In the genomic region with DNA sequence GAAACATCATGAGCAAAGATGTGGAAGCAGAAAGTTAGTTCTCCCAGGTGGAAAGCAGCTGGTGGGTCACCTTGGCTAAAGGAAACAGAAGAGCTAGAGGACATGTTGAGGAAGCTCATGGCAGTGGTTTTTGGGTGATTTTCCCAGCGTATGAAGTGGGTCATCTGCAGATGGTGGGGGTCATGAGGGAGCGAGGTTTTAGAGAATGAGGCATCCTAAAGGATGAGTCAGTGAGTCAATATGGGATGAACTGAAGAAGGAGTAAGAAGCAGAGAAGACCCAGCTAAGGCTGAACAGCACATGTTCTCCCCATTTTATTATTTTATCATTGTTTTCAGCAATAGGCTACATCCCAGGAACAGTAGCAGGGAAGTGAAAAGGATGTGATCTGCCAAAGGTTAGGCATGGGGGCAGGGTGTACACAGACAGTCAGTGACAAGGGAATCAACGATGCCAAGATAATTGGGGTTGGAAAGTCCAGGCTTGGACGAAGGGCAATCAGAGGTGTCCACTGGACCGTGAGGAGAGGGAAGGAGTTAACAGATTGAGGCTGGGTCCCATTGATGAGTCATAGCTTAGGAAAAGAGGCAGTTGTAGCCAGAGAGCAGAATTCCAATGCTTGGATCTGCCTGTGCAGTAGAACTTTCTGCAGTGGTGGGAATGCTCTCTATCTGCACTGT, we compare ENCODE assay signal across 22 cellular contexts.
DNase-seq lines count a peak whose midpoint lies in the region; FAIRE-seq and TF ChIP-seq lines count a peak whose summit lies in the region.
"Had no signal": no experiment of that assay in that cellular context is flagged by ENCODE, and none has a peak within 500 bp of the region (broad histone marks: within the 10 kb centered on the region; RNA-seq: fewer than 3 reads in every experiment).

No MANE protein-coding gene starts in this region.

- no peaks in the 10 kb centered on the region for H3K27me3 Mint-ChIP-seq in astrocyte (ENCODE audit: low read depth, unreplicated experiment)

- H3K27ac Mint-ChIP-seq in astrocyte (ENCODE audit: unreplicated experiment): no peak overlapping the region
- H3K27ac Mint-ChIP-seq: CD8-positive, alpha-beta T cell; IgD-negative memory B cell had no signal

- H2AFZ ChIP-seq in astrocyte (ENCODE audit: low read depth, low read length): no peak overlapping the region

- H3K4me1 Mint-ChIP-seq in astrocyte (ENCODE audit: low read depth, unreplicated experiment): peaks cover 8% of the 10 kb centered on the region
- H3K4me1 Mint-ChIP-seq: IgD-negative memory B cell had no signal

- H3K4me1 ChIP-seq in astrocyte (ENCODE audit: insufficient read depth, low read length): peaks cover 9% of the 10 kb centered on the region
- H3K4me1 ChIP-seq: BLaER1 had no signal

- H3K79me2 ChIP-seq in astrocyte (ENCODE audit: insufficient read depth, low read length): no peaks in the 10 kb centered on the region

- H3K9me3 Mint-ChIP-seq in astrocyte (ENCODE audit: unreplicated experiment): peaks cover 1% of the 10 kb centered on the region
- H3K9me3 Mint-ChIP-seq: CD8-positive, alpha-beta T cell had no signal

- POLR2A ChIA-PET in AG04450 (lab: Yijun Ruan, JAX): no interaction called here

- DNase-seq in AG04450 (ENCODE audit: low read depth, low spot score): peak; percentile 4
- peak; percentile 74 for DNase-seq in HT1080 (ENCODE audit: low read depth)
- peak; percentile 25 for DNase-seq in astrocyte (ENCODE audit: low read depth)
- peak; percentile 67 for DNase-seq in glomerular visceral epithelial cell (ENCODE audit: extremely low spot score)
- DNase-seq in NCI-H2081 treated with DMSO at 0.1 percent for 48 hours (lab: John Stamatoyannopoulos, UW): no peak
- no peak for DNase-seq in coronary artery (ENCODE audit: low spot score)
- no peak for DNase-seq in dermis blood vessel endothelial cell
- DNase-seq in T-helper 2 cell: no peak
- DNase-seq: CD8-positive, alpha-beta T cell; DMS79 treated with DMSO at 0.1 percent for 48 hours; GF-D8; GOT3; NCI-H1417 treated with DMSO at 0.1 percent for 48 hours; NCI-H2029; NCI-H2171 treated with DMSO at 0.1 percent for 48 hours; NCI-H510A; NCI-H774; SHP77 treated with DMSO at 0.1 percent for 48 hours had no signal

- H3K36me3 Mint-ChIP-seq in astrocyte (ENCODE audit: low read depth, unreplicated experiment): peaks cover 8% of the 10 kb centered on the region
- H3K36me3 Mint-ChIP-seq: CD8-positive, alpha-beta T cell; IgD-negative memory B cell had no signal

- no peaks in the 10 kb centered on the region for H3K36me3 ChIP-seq in astrocyte (ENCODE audit: insufficient read depth, low read length)
- H3K36me3 ChIP-seq: BLaER1 had no signal

- no peaks in the 10 kb centered on the region for H4K20me1 ChIP-seq in astrocyte (ENCODE audit: insufficient read depth, low read length)
- H4K20me1 ChIP-seq: BLaER1 had no signal

- no peak overlapping the region for H3K9ac ChIP-seq in astrocyte (ENCODE audit: low read length)
- H3K9ac ChIP-seq: BLaER1 had no signal

- peak overlapping the region; percentile 21 for H3K4me2 ChIP-seq in astrocyte (ENCODE audit: low read length)
- H3K4me2 ChIP-seq: BLaER1 had no signal

- TF ChIP-seq CTCF in AG04450 (IDR thresholded peaks at IDR 0.05; ENCODE audit: low read depth, low read length) (no peak), astrocyte (IDR thresholded peaks at IDR 0.05; ENCODE audit: insufficient read depth, low read depth, low read length) (no peak), coronary artery (IDR thresholded peaks at IDR 0.05) (no peak)

- no peak overlapping the region for H3K4me3 Mint-ChIP-seq in astrocyte (ENCODE audit: unreplicated experiment)
- H3K4me3 Mint-ChIP-seq: CD8-positive, alpha-beta T cell; IgD-negative memory B cell had no signal

- no peaks in the 10 kb centered on the region for H3K27me3 ChIP-seq in AG04450 (ENCODE audit: control insufficient read depth, insufficient read depth, low read length)
- H3K27me3 ChIP-seq in astrocyte (ENCODE audit: insufficient read depth, low read length): no peaks in the 10 kb centered on the region
- H3K27me3 ChIP-seq: BLaER1 had no signal

- CTCF ChIA-PET in AG04450 (lab: Charles Lee): interaction anchor here (0.6 to 1.6 kb wide), 2 partner anchors 10 to 12 kb away, joined by 3 to 4 read pairs; no protein-coding TSS in a partner anchor

- no peak for FAIRE-seq in astrocyte (lab: Jason Lieb, UNC)
- FAIRE-seq: D721Med, GM12891 had no signal

- H3K27ac ChIP-seq in AG04450 (ENCODE audit: low read depth, low read length) (no peak overlapping the region), astrocyte (ENCODE audit: low read depth, low read length) (no peak overlapping the region), coronary artery (no peak overlapping the region)
- H3K27ac ChIP-seq: BLaER1 had no signal

- H3K4me3 ChIP-seq in AG04450 (ENCODE audit: low read depth, low read length): no peak overlapping the region
- H3K4me3 ChIP-seq in astrocyte (ENCODE audit: insufficient read depth, low read depth, low read length): no peak overlapping the region
- H3K4me3 ChIP-seq in coronary artery: no peak overlapping the region
- H3K4me3 ChIP-seq: BLaER1 had no signal

- H3K9me3 ChIP-seq in AG04450 (ENCODE audit: control insufficient read depth, insufficient read depth, low read length) (no peaks in the 10 kb centered on the region), astrocyte (ENCODE audit: insufficient read depth, low read depth, low read length) (no peaks in the 10 kb centered on the region)
- H3K9me3 ChIP-seq: BLaER1 had no signal

Comparison
In these comparisons a context has a peak if more than half of its experiments do, and no peak if none do; other contexts are left out.
1. DNase-seq: peak in AG04450 (single experiment), HT1080 (single experiment), astrocyte (single experiment) and glomerular visceral epithelial cell (single experiment); none in NCI-H2081 treated with DMSO at 0.1 percent for 48 hours (single experiment), coronary artery (single experiment), dermis blood vessel endothelial cell (single experiment) and T-helper 2 cell (0 of 5).